ENCODE assay signal across 25 cellular contexts in genomic region chr9:83070257-83070656, GRCh38. TPM values are rescaled to one million over a fixed set of nuclear protein-coding genes. Genes with fewer than 3 reads are reported as not detected.
DNase-seq lines count a peak whose midpoint lies in the region; ATAC-seq, FAIRE-seq and TF ChIP-seq lines count a peak whose summit lies in the region.
"Had no signal": no experiment of that assay in that cellular context is flagged by ENCODE, and none has a peak within 500 bp of the region (broad histone marks: within the 10 kb centered on the region; RNA-seq: fewer than 3 reads in every experiment).

No MANE protein-coding gene starts in this region.

- no peak for TF ChIP-seq POLR2A in H54 (IDR thresholded peaks at IDR 0.05; ENCODE audit: low read depth, low read length)

- H3K4me1 Mint-ChIP-seq in astrocyte (ENCODE audit: low read depth, unreplicated experiment): peaks cover 11% of the 10 kb centered on the region
- no peaks in the 10 kb centered on the region for H3K4me1 Mint-ChIP-seq in stimulated activated effector memory CD8-positive, alpha-beta T cell treated with anti-CD3 and anti-CD28 coated beads, Interleukin-12 subunit alpha, Interleukin-12 subunit beta, amount 100 ng/mL, for 72 hours
- H3K4me1 Mint-ChIP-seq: IgD-negative memory B cell; mesothelial cell of epicardium; stimulated activated naive B cell treated with anti-CD40 and anti-IgM and Interleukin-4, amounts not matched to agents 10 μg/mL and 1 μg/mL and 100 μg/mL, for 72 hours had no signal

- H3K9me3 ChIP-seq in astrocyte (ENCODE audit: insufficient read depth, low read depth, low read length): no peaks in the 10 kb centered on the region
- H3K9me3 ChIP-seq: SJSA1, thyroid gland had no signal

- peak; percentile 57 for FAIRE-seq in H54 (lab: Jason Lieb, UNC)
- FAIRE-seq in astrocyte (lab: Jason Lieb, UNC): peak; percentile 86

- no peaks in the 10 kb centered on the region for H4K20me1 ChIP-seq in astrocyte (ENCODE audit: insufficient read depth, low read length)

- DNase-seq in AG09309 (ENCODE audit: low read depth): peak; percentile 60
- DNase-seq in H54 (ENCODE audit: insufficient read length, low spot score): no peak
- peak; percentile 85 for DNase-seq in astrocyte (ENCODE audit: low read depth)
- DNase-seq in foreskin keratinocyte: peak; percentile 30 to 75
- DNase-seq in stimulated activated effector memory CD8-positive, alpha-beta T cell treated with anti-CD3 and anti-CD28 coated beads, Interleukin-12 subunit alpha, Interleukin-12 subunit beta, amount 100 ng/mL, for 72 hours (ENCODE audit: low spot score in 2 of 2): no peak
- DNase-seq in T1000 (lab: John Stamatoyannopoulos, UW): no peak
- DNase-seq in activated T-cell treated with anti-CD3 and anti-CD28 coated beads, Interleukin-2, amount 50 U/mL, for 48 hours: no peak
- DNase-seq: activated gamma-delta T cell treated with Interleukin-2 at 50 U/mL for 16 hours; amniotic stem cell; central memory CD4-positive, alpha-beta T cell; DND-41; MM.1S; NCI-H1436 treated with DMSO at 0.1 percent for 48 hours; NCI-H526 treated with DMSO at 0.1 percent for 48 hours; stimulated activated naive B cell treated with anti-CD40 and anti-IgM and Interleukin-4, amounts not matched to agents 10 μg/mL and 1 μg/mL and 100 μg/mL, for 72 hours; T-helper 2 cell; thyroid gland; WERI-Rb-1 had no signal

- H3K4me3 Mint-ChIP-seq in astrocyte (ENCODE audit: unreplicated experiment): no peak overlapping the region
- no peak overlapping the region for H3K4me3 Mint-ChIP-seq in stimulated activated effector memory CD8-positive, alpha-beta T cell treated with anti-CD3 and anti-CD28 coated beads, Interleukin-12 subunit alpha, Interleukin-12 subunit beta, amount 100 ng/mL, for 72 hours
- H3K4me3 Mint-ChIP-seq: IgD-negative memory B cell; mesothelial cell of epicardium; natural killer cell treated with Interleukin-12 subunit alpha and Interleukin-12 subunit beta and Interleukin-15 and Interleukin-18, amount 100 ng/mL, for 72 hours; stimulated activated naive B cell treated with anti-CD40 and anti-IgM and Interleukin-4, amounts not matched to agents 10 μg/mL and 1 μg/mL and 100 μg/mL, for 72 hours had no signal

- no peak for TF ChIP-seq CTCF in AG09309 (IDR thresholded peaks at IDR 0.05; ENCODE audit: control insufficient read depth, insufficient read depth, low read depth, low read length, missing control alignments)
- TF ChIP-seq CTCF in astrocyte (IDR thresholded peaks at IDR 0.05; ENCODE audit: insufficient read depth, low read depth, low read length): no peak
- TF ChIP-seq CTCF in foreskin keratinocyte (conservative IDR thresholded peaks at IDR 0.05): no peak

- peak overlapping the region; percentile 17 for H3K27ac ChIP-seq in astrocyte (ENCODE audit: low read depth, low read length)
- H3K27ac ChIP-seq in foreskin keratinocyte: no peak overlapping the region
- H3K27ac ChIP-seq: parathyroid adenoma, SJSA1, thyroid gland, WERI-Rb-1 had no signal

- H3K4me1 ChIP-seq in astrocyte (ENCODE audit: insufficient read depth, low read length) (peaks cover 13% of the 10 kb centered on the region), foreskin keratinocyte (peaks cover 5% of the 10 kb centered on the region)
- H3K4me1 ChIP-seq: parathyroid adenoma, thyroid gland had no signal

- H3K36me3 Mint-ChIP-seq in astrocyte (ENCODE audit: low read depth, unreplicated experiment): no peaks in the 10 kb centered on the region
- no peaks in the 10 kb centered on the region for H3K36me3 Mint-ChIP-seq in stimulated activated effector memory CD8-positive, alpha-beta T cell treated with anti-CD3 and anti-CD28 coated beads, Interleukin-12 subunit alpha, Interleukin-12 subunit beta, amount 100 ng/mL, for 72 hours
- H3K36me3 Mint-ChIP-seq: IgD-negative memory B cell; mesothelial cell of epicardium; natural killer cell treated with Interleukin-12 subunit alpha and Interleukin-12 subunit beta and Interleukin-15 and Interleukin-18, amount 100 ng/mL, for 72 hours; stimulated activated naive B cell treated with anti-CD40 and anti-IgM and Interleukin-4, amounts not matched to agents 10 μg/mL and 1 μg/mL and 100 μg/mL, for 72 hours had no signal

- ATAC-seq in foreskin keratinocyte: peak; percentile 85
- no peak for ATAC-seq in GM18868 (IDR thresholded peaks at IDR 0.05; ENCODE audit: unreplicated experiment)
- no peak for ATAC-seq in stimulated activated effector memory CD8-positive, alpha-beta T cell treated with anti-CD3 and anti-CD28 coated beads, Interleukin-12 subunit alpha, Interleukin-12 subunit beta, amount 100 ng/mL, for 72 hours
- ATAC-seq: natural killer cell treated with Interleukin-12 subunit alpha and Interleukin-12 subunit beta and Interleukin-15 and Interleukin-18, amount 100 ng/mL, for 72 hours; sciatic nerve; stimulated activated naive B cell treated with anti-CD40 and anti-IgM and Interleukin-4, amounts not matched to agents 10 μg/mL and 1 μg/mL and 100 μg/mL, for 72 hours had no signal

- H3K27me3 ChIP-seq in astrocyte (ENCODE audit: insufficient read depth, low read length) (no peaks in the 10 kb centered on the region), foreskin keratinocyte (no peaks in the 10 kb centered on the region)
- H3K27me3 ChIP-seq: SJSA1, thyroid gland had no signal

- H3K4me3 ChIP-seq in AG09309 (ENCODE audit: control insufficient read depth, low read depth, low read length): no peak overlapping the region
- no peak overlapping the region for H3K4me3 ChIP-seq in astrocyte (ENCODE audit: insufficient read depth, low read depth, low read length)
- H3K4me3 ChIP-seq: SJSA1, thyroid gland had no signal

- H3K9ac ChIP-seq in astrocyte (ENCODE audit: low read length): no peak overlapping the region
- H3K9ac ChIP-seq: parathyroid adenoma had no signal

- no peaks in the 10 kb centered on the region for H3K36me3 ChIP-seq in astrocyte (ENCODE audit: insufficient read depth, low read length)
- H3K36me3 ChIP-seq: SJSA1, thyroid gland, WERI-Rb-1 had no signal

- peaks cover 5% of the 10 kb centered on the region for H3K9me3 Mint-ChIP-seq in astrocyte (ENCODE audit: unreplicated experiment)
- no peaks in the 10 kb centered on the region for H3K9me3 Mint-ChIP-seq in stimulated activated effector memory CD8-positive, alpha-beta T cell treated with anti-CD3 and anti-CD28 coated beads, Interleukin-12 subunit alpha, Interleukin-12 subunit beta, amount 100 ng/mL, for 72 hours

- no peak overlapping the region for H2AFZ ChIP-seq in astrocyte (ENCODE audit: low read depth, low read length)
- H2AFZ ChIP-seq: parathyroid adenoma had no signal

- H3K27me3 Mint-ChIP-seq in astrocyte (ENCODE audit: low read depth, unreplicated experiment): peaks cover 3% of the 10 kb centered on the region

- no peaks in the 10 kb centered on the region for H3K79me2 ChIP-seq in astrocyte (ENCODE audit: insufficient read depth, low read length)
- H3K79me2 ChIP-seq: parathyroid adenoma had no signal

- peak overlapping the region; percentile 41 for H3K4me2 ChIP-seq in astrocyte (ENCODE audit: low read length)

- H3K27ac Mint-ChIP-seq in astrocyte (ENCODE audit: unreplicated experiment): no peak overlapping the region
- no peak overlapping the region for H3K27ac Mint-ChIP-seq in stimulated activated effector memory CD8-positive, alpha-beta T cell treated with anti-CD3 and anti-CD28 coated beads, Interleukin-12 subunit alpha, Interleukin-12 subunit beta, amount 100 ng/mL, for 72 hours
- H3K27ac Mint-ChIP-seq: IgD-negative memory B cell; mesothelial cell of epicardium; natural killer cell treated with Interleukin-12 subunit alpha and Interleukin-12 subunit beta and Interleukin-15 and Interleukin-18, amount 100 ng/mL, for 72 hours; stimulated activated naive B cell treated with anti-CD40 and anti-IgM and Interleukin-4, amounts not matched to agents 10 μg/mL and 1 μg/mL and 100 μg/mL, for 72 hours had no signal

RNA-seq across cellular contexts. Expression of gene RASEF, which starts 7.3 kb away (rescaled TPM):
- total RNA-seq in astrocyte (0.72 and 0.91 TPM in 2 replicates), foreskin keratinocyte (0.07 and 0.31 TPM in 2 replicates)
- 0.03 TPM in 1 of 2 replicates, not detected in the other for polyA plus RNA-seq in foreskin keratinocyte
- total RNA-seq: natural killer cell treated with Interleukin-12 subunit alpha and Interleukin-12 subunit beta and Interleukin-15 and Interleukin-18, amount 100 ng/mL, for 72 hours had no signal
- polyA plus RNA-seq: IgD-negative memory B cell had no signal

Comparison
In these comparisons a context has a peak if more than half of its experiments do, and no peak if none do; other contexts are left out.
1. DNase-seq: peak in AG09309 (single experiment), astrocyte (single experiment) and foreskin keratinocyte (2 of 2); none in H54 (single experiment), stimulated activated effector memory CD8-positive, alpha-beta T cell treated with anti-CD3 and anti-CD28 coated beads, Interleukin-12 subunit alpha, Interleukin-12 subunit beta, amount 100 ng/mL, for 72 hours (0 of 2), T1000 (single experiment) and activated T-cell treated with anti-CD3 and anti-CD28 coated beads, Interleukin-2, amount 50 U/mL, for 48 hours (0 of 2).